Comparison of ENCODE assay signal across 5 cellular contexts in the genomic region with DNA sequence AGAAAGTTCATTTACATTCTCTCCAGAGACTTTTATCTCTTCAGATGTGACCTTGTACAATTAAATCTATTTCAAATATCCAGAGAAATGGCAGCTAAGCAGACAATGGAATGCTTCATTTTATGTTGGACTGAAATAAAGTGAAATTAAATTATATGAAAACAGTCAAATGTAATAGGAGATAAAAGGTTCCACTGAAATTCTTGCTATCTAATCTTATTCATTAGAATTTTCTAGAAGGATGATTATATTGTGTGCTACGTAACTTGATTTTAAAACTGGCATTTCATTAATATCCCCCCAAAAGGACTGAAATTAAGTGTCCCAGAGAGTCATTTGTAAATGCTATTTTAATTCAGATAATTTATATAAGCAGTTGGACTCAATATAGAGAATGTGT.
"Had no signal": no experiment of that assay in that cellular context is flagged by ENCODE, and none has a peak within 500 bp of the region (broad histone marks: within the 10 kb centered on the region; RNA-seq: fewer than 3 reads in every experiment).

No MANE protein-coding gene starts in this region.

- H3K4me1 Mint-ChIP-seq: GM23338, H9 had no signal

- H3K27ac Mint-ChIP-seq: GM23338, H9 had no signal

- H3K4me3 Mint-ChIP-seq: GM23338, H9 had no signal

- H3K4me3 ChIP-seq: GM23338, K562 had no signal

- H2AFZ ChIP-seq: GM23338 had no signal

- DNase-seq: H9, HCEC 1CT, IMR-90 had no signal

- H3K4me2 ChIP-seq: GM23338 had no signal

- ATAC-seq: GM23338, K562 had no signal

- H3K9me3 Mint-ChIP-seq: GM23338, H9 had no signal
